Comparison of ENCODE assay signal across 1 cellular context in genomic region chr18:23539298-23539697, GRCh38.
TF ChIP-seq lines count a peak whose summit lies in the region.

No MANE protein-coding gene starts in this region.

TF ChIP-seq in GM23338, 12 proteins besides CTCF, POLR2A, EP300 and RAD21 (continued from another document):
- TF ChIP-seq ZNF462 (CRISPR knock-in tag; IDR thresholded peaks at IDR 0.05) (no peak), ETS1 (IDR thresholded peaks at IDR 0.05) (no peak), ZNF114 (CRISPR knock-in tag; IDR thresholded peaks at IDR 0.05) (no peak), ZNF331 (CRISPR knock-in tag; IDR thresholded peaks at IDR 0.05; ENCODE audit: low read depth) (no peak), STAT1 (IDR thresholded peaks at IDR 0.05; ENCODE audit: unreplicated experiment) (no peak), EZH2 (IDR thresholded peaks at IDR 0.05; ENCODE audit: low read depth, unreplicated experiment) (no peak), CREB1 (CRISPR knock-in tag; IDR thresholded peaks at IDR 0.05; ENCODE audit: low read depth) (no peak), JUNB (IDR thresholded peaks at IDR 0.05; ENCODE audit: unreplicated experiment) (no peak), REST (IDR thresholded peaks at IDR 0.05; ENCODE audit: unreplicated experiment) (no peak)
